1 cellular context compared by ENCODE assay signal in genomic region chr11:62260261-62260953, GRCh38.
TF ChIP-seq lines count a peak whose summit lies in the region.

No MANE protein-coding gene starts in this region.

TF ChIP-seq in HepG2, 621 proteins besides CTCF, POLR2A, EP300 and RAD21 (continued from another document and continues in another):
- TF ChIP-seq FOXO1 (CRISPR knock-in tag; IDR thresholded peaks at IDR 0.05): peak; percentile 97
- peak; percentile 68; the same call in 1 of the 2 replicates for TF ChIP-seq ZNF362 (CRISPR knock-in tag; IDR thresholded peaks at IDR 0.05; ENCODE audit: borderline replicate concordance)
- no peak for TF ChIP-seq ZBTB40 (IDR thresholded peaks at IDR 0.05)
- TF ChIP-seq ZBTB40 (CRISPR knock-in tag; IDR thresholded peaks at IDR 0.05): no peak; the same call in 1 of the 2 replicates
- TF ChIP-seq ZSCAN20 (CRISPR knock-in tag; IDR thresholded peaks at IDR 0.05; ENCODE audit: borderline replicate concordance): no peak
- TF ChIP-seq SNAPC2 (CRISPR knock-in tag; IDR thresholded peaks at IDR 0.05): no peak
- TF ChIP-seq ZNF484 (CRISPR knock-in tag; IDR thresholded peaks at IDR 0.05; ENCODE audit: borderline replicate concordance, low read depth): no peak
- TF ChIP-seq ISX (CRISPR knock-in tag; conservative IDR thresholded peaks at IDR 0.05): no peak
- TF ChIP-seq ZNF644 (CRISPR knock-in tag; IDR thresholded peaks at IDR 0.05; ENCODE audit: low read depth): 0 out of 2 replicates have a peak, but pooled peaks have one; percentile 30
- no peak for TF ChIP-seq NONO (IDR thresholded peaks at IDR 0.05)
- peak; percentile 75 for TF ChIP-seq NONO (CRISPR knock-in tag; conservative IDR thresholded peaks at IDR 0.05)
- peak; percentile 91; the same call in 1 of the 2 replicates for TF ChIP-seq MIER3 (CRISPR knock-in tag; IDR thresholded peaks at IDR 0.05; ENCODE audit: borderline replicate concordance)
- TF ChIP-seq ETS1 (CRISPR knock-in tag; IDR thresholded peaks at IDR 0.05): no peak
- peak; percentile 59; the same call in 1 of the 2 replicates for TF ChIP-seq ZNF747 (CRISPR knock-in tag; IDR thresholded peaks at IDR 0.05; ENCODE audit: borderline replicate concordance)
- peak; percentile 64; the same call in 1 of the 2 replicates for TF ChIP-seq HNF4G (IDR thresholded peaks at IDR 0.05; ENCODE audit: borderline replicate concordance, low read depth, low read length)
- TF ChIP-seq HNF4G (CRISPR knock-in tag; IDR thresholded peaks at IDR 0.05; ENCODE audit: borderline replicate concordance, low read depth): no peak
- TF ChIP-seq ZNF839 (CRISPR knock-in tag; IDR thresholded peaks at IDR 0.05; ENCODE audit: borderline replicate concordance): no peak
- TF ChIP-seq ZC3H13 (CRISPR knock-in tag; IDR thresholded peaks at IDR 0.05): no peak
- no peak for TF ChIP-seq ZNF562 (CRISPR knock-in tag; IDR thresholded peaks at IDR 0.05; ENCODE audit: borderline replicate concordance)
- no peak for TF ChIP-seq FOSL1 (CRISPR knock-in tag; IDR thresholded peaks at IDR 0.05; ENCODE audit: borderline replicate concordance)
- TF ChIP-seq RXRB (CRISPR knock-in tag; IDR thresholded peaks at IDR 0.05; ENCODE audit: borderline replicate concordance): peak; percentile 95
- no peak for TF ChIP-seq ZNF7 (CRISPR knock-in tag; IDR thresholded peaks at IDR 0.05)
- no peak for TF ChIP-seq ETV6 (CRISPR knock-in tag; conservative IDR thresholded peaks at IDR 0.05)
- no peak for TF ChIP-seq HNRNPK (IDR thresholded peaks at IDR 0.05; ENCODE audit: low read depth, low read length, poor library complexity, severe bottlenecking)
- TF ChIP-seq ZNF513 (CRISPR knock-in tag; conservative IDR thresholded peaks at IDR 0.05): no peak
- TF ChIP-seq MXD4 (CRISPR knock-in tag; IDR thresholded peaks at IDR 0.05): no peak
- TF ChIP-seq ZNF407 (CRISPR knock-in tag; IDR thresholded peaks at IDR 0.05; ENCODE audit: not compliant biosample characterization): no peak
- peak; percentile 82 for TF ChIP-seq PHF21A (CRISPR knock-in tag; IDR thresholded peaks at IDR 0.05)
- TF ChIP-seq ZNF75D (CRISPR knock-in tag; IDR thresholded peaks at IDR 0.05; ENCODE audit: borderline replicate concordance): no peak
- no peak for TF ChIP-seq CBX5 (CRISPR knock-in tag; IDR thresholded peaks at IDR 0.05; ENCODE audit: borderline replicate concordance)
